ENCODE assay signal across 8 cellular contexts in genomic region chr19:56252699-56253422, GRCh38. TPM values are rescaled to one million over a fixed set of nuclear protein-coding genes. Genes with fewer than 3 reads are reported as not detected.
DNase-seq lines count a peak whose midpoint lies in the region; ATAC-seq and TF ChIP-seq lines count a peak whose summit lies in the region.

No MANE protein-coding gene starts in this region.

- peak; percentile 44 for DNase-seq in Ammon's horn (ENCODE audit: low spot score)
- peak; percentile 86 for DNase-seq in H4 (ENCODE audit: low spot score)
- DNase-seq in NCI-H524 treated with DMSO at 0.1 percent for 48 hours (lab: John Stamatoyannopoulos, UW), result peak; percentile 19
- DNase-seq in activated CD8-positive, alpha-beta T cell treated with anti-CD3 and anti-CD28 coated beads for 36 hours, result peak; percentile 90
- DNase-seq in ecto neural progenitor cell (ENCODE audit: low spot score), result peak; percentile 92
- DNase-seq in memory B cell (ENCODE audit: low spot score in 2 of 2), result peak; percentile 67 to 68
- peak; percentile 56 to 66 for DNase-seq in stimulated activated CD8-positive, alpha-beta memory T cell treated with anti-CD3 and anti-CD28 coated beads, Interleukin-15, amount 100 ng/mL, for 48 hours (ENCODE audit: low read depth in 2 of 2)
- DNase-seq in cortex of kidney (lab: John Stamatoyannopoulos, UW), result no peak

- no peak overlapping the region for H3K4me3 Mint-ChIP-seq in activated CD8-positive, alpha-beta T cell treated with anti-CD3 and anti-CD28 coated beads for 36 hours
- H3K4me3 Mint-ChIP-seq in memory B cell, result no peak overlapping the region

- no peak overlapping the region for H3K27ac Mint-ChIP-seq in activated CD8-positive, alpha-beta T cell treated with anti-CD3 and anti-CD28 coated beads for 36 hours
- H3K27ac Mint-ChIP-seq in memory B cell, result no peak overlapping the region

- H3K9me3 Mint-ChIP-seq in activated CD8-positive, alpha-beta T cell treated with anti-CD3 and anti-CD28 coated beads for 36 hours, result peaks cover 4% of the 10 kb centered on the region
- H3K9me3 Mint-ChIP-seq in memory B cell, result no peaks in the 10 kb centered on the region

- intact Hi-C loops in activated CD8-positive, alpha-beta T cell treated with anti-CD3 and anti-CD28 coated beads for 36 hours (cut with micrococcal nuclease), result loop anchor here (5.0 to 10.0 kb wide), 2 partner anchors 102 to 186 kb away; no protein-coding TSS in a partner anchor

- no peaks in the 10 kb centered on the region for H3K27me3 Mint-ChIP-seq in activated CD8-positive, alpha-beta T cell treated with anti-CD3 and anti-CD28 coated beads for 36 hours
- no peaks in the 10 kb centered on the region for H3K27me3 Mint-ChIP-seq in memory B cell

- CTCF ChIA-PET in activated CD8-positive, alpha-beta T cell treated with anti-CD3 and anti-CD28 coated beads for 36 hours (lab: Charles Lee), result interaction anchor here (0.6 to 3.9 kb wide), 37 partner anchors 8 to 443 kb away, joined by 3 to 42 read pairs (median 4); partner anchors contain the start of gene ZNF444

- POLR2A ChIA-PET in activated CD8-positive, alpha-beta T cell treated with anti-CD3 and anti-CD28 coated beads for 36 hours (lab: Charles Lee), result interaction anchor here (1.2 kb wide), 1 partner anchor 80 kb away, joined by 3 read pairs; no protein-coding TSS in a partner anchor

- peak; percentile 97 for ATAC-seq in activated CD8-positive, alpha-beta T cell treated with anti-CD3 and anti-CD28 coated beads for 36 hours
- peak; percentile 75 for ATAC-seq in memory B cell (ENCODE audit: low read depth)

- no peaks in the 10 kb centered on the region for H3K4me1 Mint-ChIP-seq in activated CD8-positive, alpha-beta T cell treated with anti-CD3 and anti-CD28 coated beads for 36 hours (ENCODE audit: low read depth)
- H3K4me1 Mint-ChIP-seq in memory B cell, result peaks cover 3% of the 10 kb centered on the region

- H3K36me3 Mint-ChIP-seq in activated CD8-positive, alpha-beta T cell treated with anti-CD3 and anti-CD28 coated beads for 36 hours (ENCODE audit: low read depth), result peaks cover 4% of the 10 kb centered on the region
- H3K36me3 Mint-ChIP-seq in memory B cell, result peaks cover 2% of the 10 kb centered on the region

- peak; percentile 80 for TF ChIP-seq CTCF in activated CD8-positive, alpha-beta T cell treated with anti-CD3 and anti-CD28 coated beads for 36 hours (IDR thresholded peaks at IDR 0.05)

RNA-seq across cellular contexts. Expression of gene EDDM13, which starts 19.7 kb away (rescaled TPM):
- not detected in 2 replicates for total RNA-seq in H4 (2014; rRNA removed; shearing (Covaris generic))
- total RNA-seq in activated CD8-positive, alpha-beta T cell treated with anti-CD3 and anti-CD28 coated beads for 36 hours, result 1 to 10 TPM in 1 of 2 experiments, not detected in 1; 1.3 TPM

RNA-seq across cellular contexts. Expression of gene ZSCAN5C, which starts 50.8 kb away (rescaled TPM):
- total RNA-seq in H4 (2014; rRNA removed; shearing (Covaris generic)), result not detected in 2 replicates
- total RNA-seq in activated CD8-positive, alpha-beta T cell treated with anti-CD3 and anti-CD28 coated beads for 36 hours, result not detected

RNA-seq across cellular contexts. Expression of gene ZSCAN5B, which starts 55.3 kb away (rescaled TPM):
- 0.04 and 0.25 TPM in 2 replicates for total RNA-seq in H4 (2014; rRNA removed; shearing (Covaris generic))
- not detected for total RNA-seq in activated CD8-positive, alpha-beta T cell treated with anti-CD3 and anti-CD28 coated beads for 36 hours
